ENCODE assay signal across 10 cellular contexts in the genomic region with DNA sequence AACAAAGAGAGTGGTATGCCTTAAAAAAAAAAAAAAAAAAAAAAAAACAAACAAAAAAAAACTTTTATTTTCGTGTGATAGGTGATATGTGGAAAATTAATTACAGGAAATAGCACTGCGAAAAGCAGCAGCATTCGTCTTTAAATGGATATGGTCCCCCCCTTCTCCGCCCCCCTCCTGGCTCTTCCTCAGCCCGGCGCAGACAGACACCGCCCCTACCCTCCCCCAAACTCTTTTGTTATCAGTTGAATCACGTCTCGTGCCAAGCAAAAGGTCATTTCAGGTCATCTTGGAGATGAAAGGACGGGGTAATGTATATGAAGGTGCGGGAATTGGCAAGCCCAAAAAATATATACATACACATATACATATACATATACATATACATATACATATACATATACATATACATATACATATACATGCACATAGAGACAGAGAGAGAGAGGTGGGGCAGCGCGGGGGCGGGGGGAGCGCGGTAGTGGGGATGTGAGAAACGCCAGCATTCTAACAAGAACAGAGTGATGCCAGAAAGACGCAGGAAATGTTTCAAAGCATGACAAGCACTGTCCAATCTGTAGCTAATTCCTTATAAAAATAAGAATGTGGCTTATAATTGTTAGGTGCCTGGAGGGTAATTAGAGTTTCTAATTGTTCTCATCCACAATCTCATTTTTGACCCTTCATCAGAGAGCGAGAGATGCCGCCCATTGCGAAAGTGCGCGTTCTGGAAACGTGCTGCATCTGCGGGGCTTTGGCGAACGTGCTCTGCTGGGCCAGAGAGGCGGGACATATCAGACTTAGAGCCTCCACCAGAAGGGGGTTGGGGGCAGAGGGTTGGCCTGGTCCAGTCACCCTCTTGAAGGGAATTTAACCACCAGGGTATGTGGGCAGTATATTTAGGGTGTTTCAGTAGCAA.
DNase-seq lines count a peak whose midpoint lies in the region; ATAC-seq and TF ChIP-seq lines count a peak whose summit lies in the region.
"Had no signal": no experiment of that assay in that cellular context is flagged by ENCODE, and none has a peak within 500 bp of the region (broad histone marks: within the 10 kb centered on the region; RNA-seq: fewer than 3 reads in every experiment).

No MANE protein-coding gene starts in this region.

- no peaks in the 10 kb centered on the region for H3K4me1 ChIP-seq in urinary bladder (ENCODE audit: insufficient read depth)
- H3K4me1 ChIP-seq: BLaER1 had no signal

- no peak overlapping the region for H3K4me3 Mint-ChIP-seq in endothelial cell (ENCODE audit: unreplicated experiment)
- H3K4me3 Mint-ChIP-seq in mesothelial cell of epicardium, result no peak overlapping the region

- peak overlapping the region; percentile 42 for H3K4me3 ChIP-seq in urinary bladder (ENCODE audit: low read depth, low read length)
- H3K4me3 ChIP-seq: BLaER1 had no signal

- TF ChIP-seq CTCF in endothelial cell (IDR thresholded peaks at IDR 0.05; ENCODE audit: unreplicated experiment) (no peak), mesothelial cell of epicardium (IDR thresholded peaks at IDR 0.05; ENCODE audit: unreplicated experiment) (no peak)

- ATAC-seq in HG03521 (IDR thresholded peaks at IDR 0.05; ENCODE audit: unreplicated experiment) (no peak), GM18907 (IDR thresholded peaks at IDR 0.05; ENCODE audit: unreplicated experiment) (no peak), HG03045 (IDR thresholded peaks at IDR 0.05; ENCODE audit: unreplicated experiment) (no peak)

- peak; percentile 50 to 63 for DNase-seq in NCI-H2081 (lab: John Stamatoyannopoulos, UW)
- no peak for DNase-seq in NCI-H2081 treated with DMSO at 0.1 percent for 48 hours (lab: John Stamatoyannopoulos, UW)
- peak; percentile 42 for DNase-seq in endothelial cell (ENCODE audit: low spot score)
- DNase-seq in mesothelial cell of epicardium (ENCODE audit: low spot score in 2 of 2, unreplicated experiment in 2 of 2), result peak; percentile 30 to 55
- DNase-seq: activated CD8-positive, alpha-beta memory T cell treated with anti-CD3 and anti-CD28 coated beads, Interleukin-2, amount 50 U/mL, for 48 hours had no signal

- H3K27ac ChIP-seq in urinary bladder (ENCODE audit: low read depth), result peak overlapping the region; percentile 60
- H3K27ac ChIP-seq: BLaER1 had no signal

- H3K4me1 Mint-ChIP-seq in endothelial cell (ENCODE audit: unreplicated experiment) (peaks cover 3% of the 10 kb centered on the region), mesothelial cell of epicardium (peaks cover 10% of the 10 kb centered on the region)

- WGBS in urinary bladder, result 2% methylated on average over 28 of the region's 28 CpGs

- peaks cover 4% of the 10 kb centered on the region for H3K27me3 Mint-ChIP-seq in endothelial cell (ENCODE audit: unreplicated experiment)
- no peaks in the 10 kb centered on the region for H3K27me3 Mint-ChIP-seq in mesothelial cell of epicardium (ENCODE audit: low read depth)

- H3K9me3 Mint-ChIP-seq in endothelial cell (ENCODE audit: unreplicated experiment), result no peaks in the 10 kb centered on the region
- H3K9me3 Mint-ChIP-seq in mesothelial cell of epicardium, result peaks cover 6% of the 10 kb centered on the region

- peak overlapping the region; percentile 25 for H3K27ac Mint-ChIP-seq in endothelial cell (ENCODE audit: unreplicated experiment)
- H3K27ac Mint-ChIP-seq in mesothelial cell of epicardium, result no peak overlapping the region

- H3K36me3 Mint-ChIP-seq in endothelial cell (ENCODE audit: low read depth, unreplicated experiment) (no peaks in the 10 kb centered on the region), mesothelial cell of epicardium (no peaks in the 10 kb centered on the region)

- H3K36me3 ChIP-seq in urinary bladder (ENCODE audit: insufficient read depth), result no peaks in the 10 kb centered on the region
- H3K36me3 ChIP-seq: BLaER1 had no signal
